1 cellular context compared by ENCODE assay signal in the genomic region with DNA sequence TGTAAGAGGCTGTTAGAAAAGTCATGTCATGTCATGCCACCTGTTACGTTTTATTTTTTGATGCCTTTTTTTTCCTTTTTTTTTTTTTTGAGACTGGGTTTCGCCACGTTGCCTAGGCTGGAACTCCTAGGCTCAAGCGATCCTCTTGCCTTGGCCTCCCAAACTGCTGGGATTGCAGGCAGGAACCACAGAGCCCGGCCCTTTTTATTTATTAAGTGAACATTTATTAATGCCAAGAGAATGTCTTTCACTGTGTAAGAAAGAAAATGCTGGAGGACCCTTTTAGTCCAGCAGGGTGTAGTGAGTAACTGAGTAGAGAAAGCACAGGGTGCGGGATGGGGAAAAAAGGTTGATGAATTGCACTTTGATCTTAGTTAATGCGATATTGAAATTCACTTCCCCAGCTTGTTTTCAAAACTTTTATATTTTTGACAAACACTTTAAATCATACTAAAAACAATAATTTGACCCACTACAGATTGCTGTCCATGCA.
TF ChIP-seq lines count a peak whose summit lies in the region.

No MANE protein-coding gene starts in this region.

TF ChIP-seq in GM12878, 131 proteins besides CTCF, POLR2A, EP300 and RAD21:
- TF ChIP-seq EGR1 (IDR thresholded peaks at IDR 0.05; ENCODE audit: borderline replicate concordance in 1 of 2, low read depth in 2 of 2, low read length in 2 of 2) (no peak), ZSCAN29 (IDR thresholded peaks at IDR 0.05) (no peak), HDGF (IDR thresholded peaks at IDR 0.05) (no peak), SIN3A (IDR thresholded peaks at IDR 0.05; ENCODE audit: low read depth, low read length) (no peak), POLR2AphosphoS5 (IDR thresholded peaks at IDR 0.05; ENCODE audit: low read length) (no peak)
TF ChIP-seq in GM12878: peak in this region for 0.
